In the genomic region with DNA sequence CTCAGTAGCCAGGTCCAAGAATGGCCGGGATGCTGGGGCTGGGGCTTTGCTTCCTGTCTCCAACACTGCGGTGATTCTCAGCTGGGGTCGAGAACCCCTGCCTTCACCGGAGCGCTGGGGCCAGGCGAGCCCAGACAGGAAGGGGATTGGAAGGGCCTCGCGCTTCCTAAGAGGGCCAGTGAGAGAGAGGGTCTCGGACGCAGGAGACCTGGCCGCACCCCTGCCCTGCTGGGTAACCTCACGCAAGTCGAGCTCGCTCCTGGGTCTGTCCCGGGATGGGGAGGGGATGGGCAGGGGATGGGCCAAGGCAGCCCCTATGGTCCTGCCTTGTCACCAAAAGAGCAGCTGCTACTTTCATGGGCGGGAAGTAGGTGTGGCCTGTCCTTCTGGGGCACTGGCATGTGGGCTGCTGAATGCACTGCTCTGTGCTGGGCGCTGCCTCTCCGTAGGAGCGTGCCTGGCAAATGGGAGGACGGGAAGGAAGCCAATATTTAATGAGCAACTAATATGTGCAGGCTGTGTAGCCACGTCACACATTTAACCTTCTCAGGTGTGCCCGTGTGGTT, we compare ENCODE assay signal across 8 cellular contexts. TPM values are rescaled to one million over a fixed set of nuclear protein-coding genes. Genes with fewer than 3 reads are reported as not detected.
A peak's percentile ranks its signal among the peaks of the same experiment; 100 is the strongest.
DNase-seq lines count a peak whose midpoint lies in the region; ATAC-seq, FAIRE-seq and TF ChIP-seq lines count a peak whose summit lies in the region.

No MANE protein-coding gene starts in this region.

- no peaks in the 10 kb centered on the region for H3K79me2 ChIP-seq in endothelial cell of umbilical vein (ENCODE audit: control insufficient read depth, insufficient read depth, low read length)
- H3K79me2 ChIP-seq in neural progenitor cell (ENCODE audit: low read depth): no peaks in the 10 kb centered on the region

- POLR2A ChIA-PET in T-cell (lab: Charles Lee): no interaction called here
- POLR2A ChIA-PET in endothelial cell of umbilical vein (lab: Charles Lee): no interaction called here

- peak overlapping the region; percentile 98 for H2AFZ ChIP-seq in endothelial cell of umbilical vein (ENCODE audit: low read depth, low read length)
- H2AFZ ChIP-seq in neural progenitor cell (replicated peaks): peak overlapping the region; percentile 100

- peak; percentile 28 for FAIRE-seq in endothelial cell of umbilical vein (lab: Jason Lieb, UNC)

- peak overlapping the region; percentile 84 for H3K4me2 ChIP-seq in endothelial cell of umbilical vein (ENCODE audit: insufficient read depth, low read length)
- H3K4me2 ChIP-seq in neural progenitor cell: peak overlapping the region; percentile 94

- H3K4me1 Mint-ChIP-seq in T-cell (peaks cover 6 to 11% (median 9%) of the 10 kb centered on the region in 3 donors), neural progenitor cell (peaks cover 22% of the 10 kb centered on the region)

- no peak overlapping the region for H3K9ac ChIP-seq in endothelial cell of umbilical vein (replicated peaks; ENCODE audit: extremely low read depth, insufficient read depth, low read length)
- H3K9ac ChIP-seq in neural progenitor cell: no peak overlapping the region

- H3K9me3 Mint-ChIP-seq in T-cell (peaks cover 0 to 6% (median 5%) of the 10 kb centered on the region in 3 donors), neural progenitor cell (peaks cover 11% of the 10 kb centered on the region)

- no peaks in the 10 kb centered on the region for H3K9me3 ChIP-seq in endothelial cell of umbilical vein (replicated peaks; ENCODE audit: control insufficient read depth, insufficient read depth, low read length)
- no peaks in the 10 kb centered on the region for H3K9me3 ChIP-seq in neural progenitor cell (ENCODE audit: low read depth)

- dilution Hi-C loops in endothelial cell of umbilical vein (cut with MboI; ENCODE audit: extremely low pct_ligation_motif_present, low sequenced_read_pairs): no loop called here

- intact Hi-C loops in endothelial cell of umbilical vein (cut with micrococcal nuclease): loop anchor here (2.0 to 5.0 kb wide), 2 partner anchors 226 to 260 kb away; no protein-coding TSS in a partner anchor

- H3F3A ChIP-seq in neural progenitor cell (ENCODE audit: low read depth): peaks cover 8% of the 10 kb centered on the region

- peak overlapping the region in 2 of 3 experiments; percentile 41 to 50 for H3K4me3 ChIP-seq in endothelial cell of umbilical vein (replicated peaks in 1 of 3; ENCODE audit: insufficient read depth in 1 of 3, low read depth in 1 of 3, low read length in 3 of 3)
- H3K4me3 ChIP-seq in neural progenitor cell: peak overlapping the region; percentile 59

- TF ChIP-seq CTCF in endothelial cell of umbilical vein (IDR thresholded peaks at IDR 0.05; ENCODE audit: extremely low read depth in 1 of 2, insufficient read depth in 1 of 2, low read depth in 1 of 2, low read length in 2 of 2) (no peak), neural progenitor cell (IDR thresholded peaks at IDR 0.05) (no peak)

- CTCF ChIA-PET in T-cell (lab: Charles Lee): interaction anchor here (0.7 to 3.6 kb wide), 12 partner anchors 9 to 133 kb away, joined by 3 to 45 read pairs (median 6); no protein-coding TSS in a partner anchor
- CTCF ChIA-PET in endothelial cell of umbilical vein (lab: Charles Lee): interaction anchor here (0.8 to 6.2 kb wide), 63 partner anchors 9 to 1347 kb away, joined by 3 to 240 read pairs (median 5); no protein-coding TSS in a partner anchor

- no peaks in the 10 kb centered on the region for H4K20me1 ChIP-seq in endothelial cell of umbilical vein (replicated peaks; ENCODE audit: control insufficient read depth, extremely low read depth, insufficient read depth, low read length)
- H4K20me1 ChIP-seq in neural progenitor cell (ENCODE audit: low read depth): no peaks in the 10 kb centered on the region

- H3K27me3 ChIP-seq in endothelial cell of umbilical vein (ENCODE audit: control insufficient read depth in 2 of 2, insufficient read depth in 2 of 2, low read length in 2 of 2) (peaks cover 1 to 7% of the 10 kb centered on the region in 2 experiments), neural progenitor cell (peaks cover 50% of the 10 kb centered on the region)

- TF ChIP-seq POLR2A in endothelial cell of umbilical vein (IDR thresholded peaks at IDR 0.05; ENCODE audit: low read depth, low read length): no peak

- no peak overlapping the region for H3K27ac ChIP-seq in endothelial cell of umbilical vein (ENCODE audit: insufficient read depth, low read depth, low read length)
- H3K27ac ChIP-seq in neural progenitor cell: no peak overlapping the region

- H3K4me3 Mint-ChIP-seq in T-cell: peak overlapping the region; percentile 68 to 79 (median 72)
- H3K4me3 Mint-ChIP-seq in neural progenitor cell: peak overlapping the region; percentile 82

- H3K9me1 ChIP-seq in endothelial cell of umbilical vein (replicated peaks; ENCODE audit: control insufficient read depth, extremely low read depth, insufficient read depth, low read length): no peaks in the 10 kb centered on the region

- peak; percentile 49 for ATAC-seq in HG02852 (IDR thresholded peaks at IDR 0.05; ENCODE audit: unreplicated experiment)
- ATAC-seq in T-cell (replicated peaks in 1 of 4): peak in 3 of 4 experiments; percentile 56 to 64 (median 57)

- H3K27ac Mint-ChIP-seq in T-cell (no peak overlapping the region), neural progenitor cell (no peak overlapping the region)

- peaks cover 21 to 35% of the 10 kb centered on the region in 2 donors for H3K27me3 Mint-ChIP-seq in T-cell
- H3K27me3 Mint-ChIP-seq in neural progenitor cell (ENCODE audit: insufficient read depth, low read depth): peaks cover 30% of the 10 kb centered on the region

- H3K36me3 ChIP-seq in endothelial cell of umbilical vein (ENCODE audit: control insufficient read depth in 2 of 2, extremely low read depth in 1 of 2, insufficient read depth in 2 of 2, low read length in 2 of 2): no peaks in the 10 kb centered on the region
- H3K36me3 ChIP-seq in neural progenitor cell: no peaks in the 10 kb centered on the region

- DNase-seq in NCI-H748 (lab: John Stamatoyannopoulos, UW; ENCODE audit: unreplicated experiment) (peak; percentile 20), NCI-H748 treated with DMSO at 0.1 percent for 48 hours (lab: John Stamatoyannopoulos, UW) (no peak), T-cell (peak in 19 of 34 experiments; percentile 1 to 39 (median 10)), endothelial cell of umbilical vein (ENCODE audit: low read depth, low spot score) (no peak), neural progenitor cell (ENCODE audit: low spot score) (peak; percentile 57), NCI-H526 treated with DMSO at 0.1 percent for 48 hours (lab: John Stamatoyannopoulos, UW) (no peak), hippocampal formation (lab: John Stamatoyannopoulos, UW) (no peak)

- no TSS peak for BruUV-seq in endothelial cell of umbilical vein (replicated peaks; lab: Mats Ljungman, UMichigan)

- peaks cover 5% of the 10 kb centered on the region for H3K4me1 ChIP-seq in endothelial cell of umbilical vein (ENCODE audit: control insufficient read depth, extremely low read depth, insufficient read depth, low read length)
- no peaks in the 10 kb centered on the region for H3K4me1 ChIP-seq in neural progenitor cell

- no peaks in the 10 kb centered on the region for H3K36me3 Mint-ChIP-seq in T-cell
- H3K36me3 Mint-ChIP-seq in neural progenitor cell: peaks cover 2% of the 10 kb centered on the region

TF ChIP-seq in endothelial cell of umbilical vein, 7 proteins besides CTCF, POLR2A, EP300 and RAD21:
- TF ChIP-seq FOS (IDR thresholded peaks at IDR 0.05; ENCODE audit: borderline replicate concordance, insufficient read depth, low read length) (no peak), MYC (IDR thresholded peaks at IDR 0.05; ENCODE audit: low read depth, low read length) (no peak), GATA2 (IDR thresholded peaks at IDR 0.05; ENCODE audit: insufficient read depth, insufficient read length, low read depth, low read length) (no peak), EZH2 (IDR thresholded peaks at IDR 0.05; ENCODE audit: borderline replicate concordance, low read depth, low read length, severe bottlenecking) (no peak), POLR2AphosphoS5 (IDR thresholded peaks at IDR 0.05; ENCODE audit: insufficient read depth, low read depth, low read length) (no peak), JUN (IDR thresholded peaks at IDR 0.05; ENCODE audit: borderline replicate concordance, insufficient read depth, insufficient read length, low read depth) (no peak)
- TF ChIP-seq, protein P1, sequence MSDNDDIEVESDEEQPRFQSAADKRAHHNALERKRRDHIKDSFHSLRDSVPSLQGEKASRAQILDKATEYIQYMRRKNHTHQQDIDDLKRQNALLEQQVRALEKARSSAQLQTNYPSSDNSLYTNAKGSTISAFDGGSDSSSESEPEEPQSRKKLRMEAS (IDR thresholded peaks at IDR 0.05; ENCODE audit: insufficient read depth, insufficient read length): no peak

RNA-seq across cellular contexts. Expression of a gene that starts 20.0 kb away (rescaled TPM):
- not detected for total RNA-seq in T-cell
- not detected in 2 replicates for total RNA-seq in endothelial cell of umbilical vein
- polyA plus RNA-seq in endothelial cell of umbilical vein: not detected in 2 replicates
- not detected in 2 replicates for polyA plus RNA-seq in endothelial cell of umbilical vein (2011; cell fraction: cytosol; rRNA removed)
- not detected in 2 replicates for polyA plus RNA-seq in endothelial cell of umbilical vein (2011; cell fraction: nucleus; rRNA removed)
- polyA plus RNA-seq in endothelial cell of umbilical vein (2012): not detected in 2 replicates
- polyA minus RNA-seq in endothelial cell of umbilical vein: not detected in 2 replicates
- polyA minus RNA-seq in endothelial cell of umbilical vein (2011; cell fraction: cytosol; rRNA and poly(A)+ RNA removed): not detected
- not detected in 2 replicates for polyA minus RNA-seq in endothelial cell of umbilical vein (2011; cell fraction: nucleus; rRNA and poly(A)+ RNA removed)
- not detected in 2 replicates for total RNA-seq in neural progenitor cell (ENCODE audit: low replicate concordance)

RNA-seq across cellular contexts. Expression of a gene that starts 23.6 kb away (rescaled TPM):
- total RNA-seq in T-cell (1 to 10 TPM in 3 of 5 donors, under 1 TPM in 2; 0.18 to 2.9 (median 1.0) TPM), endothelial cell of umbilical vein (not detected in 2 replicates), neural progenitor cell (ENCODE audit: low replicate concordance) (0.88 and 1.6 TPM in 2 replicates)
- polyA plus RNA-seq in endothelial cell of umbilical vein: not detected in 2 replicates
- not detected in 2 replicates for polyA plus RNA-seq in endothelial cell of umbilical vein (2011; cell fraction: cytosol; rRNA removed)
- not detected in 2 replicates for polyA plus RNA-seq in endothelial cell of umbilical vein (2011; cell fraction: nucleus; rRNA removed)
- not detected in 2 replicates for polyA plus RNA-seq in endothelial cell of umbilical vein (2012)
- not detected in 2 replicates for polyA minus RNA-seq in endothelial cell of umbilical vein
- polyA minus RNA-seq in endothelial cell of umbilical vein (2011; cell fraction: cytosol; rRNA and poly(A)+ RNA removed): not detected
- polyA minus RNA-seq in endothelial cell of umbilical vein (2011; cell fraction: nucleus; rRNA and poly(A)+ RNA removed): not detected in 2 replicates

Comparison
In these comparisons a context has a peak if more than half of its experiments do, and no peak if none do; other contexts are left out.
1. DNase-seq: peak in NCI-H748 (single experiment), T-cell (19 of 34) and neural progenitor cell (single experiment); none in NCI-H748 treated with DMSO at 0.1 percent for 48 hours (single experiment), endothelial cell of umbilical vein (single experiment), NCI-H526 treated with DMSO at 0.1 percent for 48 hours (single experiment) and hippocampal formation (0 of 2).